13 cellular contexts compared by ENCODE assay signal in the genomic region with DNA sequence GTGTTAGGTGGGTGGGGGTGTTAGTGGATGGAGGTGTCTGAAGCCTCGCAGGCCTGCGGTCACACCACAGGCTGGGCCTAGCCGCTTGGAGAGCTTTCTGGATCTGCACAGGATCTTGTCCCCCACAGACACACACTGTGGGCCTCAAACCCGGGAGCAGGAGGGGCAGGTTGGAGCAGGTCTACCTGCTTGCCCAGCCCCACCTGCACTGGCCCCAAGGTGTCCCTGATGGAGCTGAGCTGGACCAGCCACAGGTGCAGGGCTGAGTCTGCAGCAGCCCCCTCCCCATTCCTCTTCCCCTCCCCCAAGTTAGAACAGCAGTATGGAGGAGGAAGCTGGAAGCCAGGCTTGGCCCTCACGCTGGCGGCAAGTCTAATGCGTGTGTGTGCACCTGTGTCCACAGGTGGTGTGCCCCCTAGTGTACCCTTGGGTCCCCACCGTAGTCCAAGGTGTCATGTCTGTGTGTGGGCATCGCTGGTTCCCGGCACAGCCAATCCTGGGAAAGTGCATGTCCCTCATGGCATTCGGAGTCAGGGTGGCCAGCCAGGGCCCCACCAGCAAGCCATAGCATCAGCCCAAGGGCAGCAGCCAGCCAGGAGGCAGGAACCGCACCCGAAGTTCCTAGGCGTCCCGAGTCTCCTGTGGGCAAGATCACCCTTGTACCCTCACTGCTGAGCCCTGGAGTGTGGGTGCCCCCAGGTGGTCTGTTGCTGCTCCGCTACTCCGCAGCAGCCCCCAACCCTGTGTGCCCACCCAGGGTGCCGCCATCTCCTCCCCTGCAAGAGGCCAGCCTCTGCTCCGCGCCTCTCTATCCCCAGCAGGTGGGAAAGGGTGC. TPM values are rescaled to one million over a fixed set of nuclear protein-coding genes. Genes with fewer than 3 reads are reported as not detected.
DNase-seq lines count a peak whose midpoint lies in the region; ATAC-seq and TF ChIP-seq lines count a peak whose summit lies in the region.
"Had no signal": no experiment of that assay in that cellular context is flagged by ENCODE, and none has a peak within 500 bp of the region (broad histone marks: within the 10 kb centered on the region; RNA-seq: fewer than 3 reads in every experiment).

No MANE protein-coding gene starts in this region.

- H3K27ac ChIP-seq in CD4-positive, CD25-positive, alpha-beta regulatory T cell (ENCODE audit: insufficient read depth, low read length, poor library complexity, severe bottlenecking), result no peak overlapping the region

- peaks cover 0 to 43% (median 5%) of the 10 kb centered on the region in 4 donors for H3K4me1 Mint-ChIP-seq in CD4-positive, CD25-positive, alpha-beta regulatory T cell
- H3K4me1 Mint-ChIP-seq in activated CD8-positive, alpha-beta T cell treated with anti-CD3 and anti-CD28 coated beads, Interleukin-2, amount 10 ng/mL, durations not matched to agents 7 days and 5 days (ENCODE audit: low read depth), result peaks cover 35% of the 10 kb centered on the region
- H3K4me1 Mint-ChIP-seq in mesothelial cell of epicardium, result peaks cover 26% of the 10 kb centered on the region

- no peaks in the 10 kb centered on the region for H3K27me3 ChIP-seq in CD4-positive, CD25-positive, alpha-beta regulatory T cell (ENCODE audit: control insufficient read depth, insufficient read depth, low read length)

- no peaks in the 10 kb centered on the region for H3K27me3 Mint-ChIP-seq in CD4-positive, CD25-positive, alpha-beta regulatory T cell
- no peaks in the 10 kb centered on the region for H3K27me3 Mint-ChIP-seq in activated CD8-positive, alpha-beta T cell treated with anti-CD3 and anti-CD28 coated beads, Interleukin-2, amount 10 ng/mL, durations not matched to agents 7 days and 5 days (ENCODE audit: low read depth)
- no peaks in the 10 kb centered on the region for H3K27me3 Mint-ChIP-seq in mesothelial cell of epicardium (ENCODE audit: low read depth)

- H3K27ac Mint-ChIP-seq in CD4-positive, CD25-positive, alpha-beta regulatory T cell, result peak overlapping the region in 1 of 3 donors; percentile 20
- no peak overlapping the region for H3K27ac Mint-ChIP-seq in activated CD8-positive, alpha-beta T cell treated with anti-CD3 and anti-CD28 coated beads, Interleukin-2, amount 10 ng/mL, durations not matched to agents 7 days and 5 days
- no peak overlapping the region for H3K27ac Mint-ChIP-seq in mesothelial cell of epicardium

- H3K36me3 Mint-ChIP-seq in CD4-positive, CD25-positive, alpha-beta regulatory T cell, result no peaks in the 10 kb centered on the region
- H3K36me3 Mint-ChIP-seq in activated CD8-positive, alpha-beta T cell treated with anti-CD3 and anti-CD28 coated beads, Interleukin-2, amount 10 ng/mL, durations not matched to agents 7 days and 5 days (ENCODE audit: low read depth), result peaks cover 18% of the 10 kb centered on the region
- peaks cover 3% of the 10 kb centered on the region for H3K36me3 Mint-ChIP-seq in mesothelial cell of epicardium

- TF ChIP-seq POLR2A in erythroblast (IDR thresholded peaks at IDR 0.05; ENCODE audit: low read length), result no peak

- TF ChIP-seq CTCF in GM12873 (IDR thresholded peaks at IDR 0.05; ENCODE audit: insufficient read depth, low read depth, low read length, missing control alignments) (peak; percentile 4), mesothelial cell of epicardium (IDR thresholded peaks at IDR 0.05; ENCODE audit: unreplicated experiment) (no peak)

- POLR2A ChIA-PET in activated CD8-positive, alpha-beta T cell treated with anti-CD3 and anti-CD28 coated beads, Interleukin-2, amount 10 ng/mL, durations not matched to agents 7 days and 5 days (lab: Charles Lee), result interaction anchor here (1.5 kb wide), 1 partner anchor 166 kb away, joined by 4 read pairs; no protein-coding TSS in a partner anchor

- no peaks in the 10 kb centered on the region for H3K9me3 ChIP-seq in CD4-positive, CD25-positive, alpha-beta regulatory T cell (ENCODE audit: control insufficient read depth in 2 of 2, low read length in 2 of 2)

- no peaks in the 10 kb centered on the region for H3K36me3 ChIP-seq in CD4-positive, CD25-positive, alpha-beta regulatory T cell (ENCODE audit: control insufficient read depth, insufficient read depth, low read length)

- CTCF ChIA-PET in activated CD8-positive, alpha-beta T cell treated with anti-CD3 and anti-CD28 coated beads, Interleukin-2, amount 10 ng/mL, durations not matched to agents 7 days and 5 days (lab: Charles Lee), result no interaction called here

- ATAC-seq in CD4-positive, CD25-positive, alpha-beta regulatory T cell (ENCODE audit: low read depth in 2 of 2), result no peak
- ATAC-seq in activated CD8-positive, alpha-beta T cell treated with anti-CD3 and anti-CD28 coated beads, Interleukin-2, amount 10 ng/mL, durations not matched to agents 7 days and 5 days, result no peak

- peak overlapping the region; percentile 10 to 48 (median 40) for H3K4me3 Mint-ChIP-seq in CD4-positive, CD25-positive, alpha-beta regulatory T cell
- peak overlapping the region; percentile 24 for H3K4me3 Mint-ChIP-seq in activated CD8-positive, alpha-beta T cell treated with anti-CD3 and anti-CD28 coated beads, Interleukin-2, amount 10 ng/mL, durations not matched to agents 7 days and 5 days
- H3K4me3 Mint-ChIP-seq in mesothelial cell of epicardium, result peak overlapping the region; percentile 54

- peaks cover 30% of the 10 kb centered on the region for H3K4me1 ChIP-seq in CD4-positive, CD25-positive, alpha-beta regulatory T cell (ENCODE audit: control insufficient read depth, insufficient read depth, low read length, poor library complexity, severe bottlenecking)

- H3K9me3 Mint-ChIP-seq in CD4-positive, CD25-positive, alpha-beta regulatory T cell, result no peaks in the 10 kb centered on the region
- H3K9me3 Mint-ChIP-seq in activated CD8-positive, alpha-beta T cell treated with anti-CD3 and anti-CD28 coated beads, Interleukin-2, amount 10 ng/mL, durations not matched to agents 7 days and 5 days (ENCODE audit: insufficient read depth), result no peaks in the 10 kb centered on the region
- H3K9me3 Mint-ChIP-seq in mesothelial cell of epicardium, result no peaks in the 10 kb centered on the region

- DNase-seq in CD4-positive, CD25-positive, alpha-beta regulatory T cell, result no peak
- no peak for DNase-seq in activated CD8-positive, alpha-beta T cell treated with anti-CD3 and anti-CD28 coated beads, Interleukin-2, amount 10 ng/mL, durations not matched to agents 7 days and 5 days
- DNase-seq in mesothelial cell of epicardium (ENCODE audit: low spot score in 2 of 2, unreplicated experiment in 2 of 2) (no peak), HuH-7.5 (ENCODE audit: low spot score) (no peak), erythroblast (lab: John Stamatoyannopoulos, UW) (no peak), cerebellum (ENCODE audit: low spot score) (no peak), AG20443 (ENCODE audit: low spot score) (no peak)
- DNase-seq: midbrain; NCI-H1105 treated with DMSO at 0.1 percent for 48 hours; SIG-M5; stimulated activated CD4-positive, alpha-beta T cell treated with anti-CD3 and anti-CD28 coated beads, Interleukin-4, amount 100 ng/mL, for 4 hours had no signal

- H3K4me3 ChIP-seq in CD4-positive, CD25-positive, alpha-beta regulatory T cell (ENCODE audit: low read depth, low read length), result no peak overlapping the region

RNA-seq across cellular contexts. Expression of gene GATD1, which starts 2.0 kb away (rescaled TPM):
- 42.1 TPM for total RNA-seq in CD4-positive, CD25-positive, alpha-beta regulatory T cell
- 1 to 10 TPM; 3.6 to 5.5 (median 4.8) TPM for polyA plus RNA-seq in CD4-positive, CD25-positive, alpha-beta regulatory T cell
- 10 to 100 TPM; 52.1 to 63.2 TPM for total RNA-seq in activated CD8-positive, alpha-beta T cell treated with anti-CD3 and anti-CD28 coated beads, Interleukin-2, amount 10 ng/mL, durations not matched to agents 7 days and 5 days
- 81.1 to 91.2 TPM (median 83.9 TPM) in 3 replicates for total RNA-seq in mesothelial cell of epicardium
- total RNA-seq in cerebellum, result 44.0 TPM

RNA-seq across cellular contexts. Expression of gene CEND1, which starts 10.6 kb away (rescaled TPM):
- not detected for total RNA-seq in CD4-positive, CD25-positive, alpha-beta regulatory T cell
- under 1 TPM in 3 of 4 donors, not detected in 1; 0.47 to 0.67 (median 0.49) TPM for polyA plus RNA-seq in CD4-positive, CD25-positive, alpha-beta regulatory T cell
- 1 to 10 TPM in 1 of 2 experiments, under 1 TPM in 1; 0.61 to 1.9 TPM for total RNA-seq in activated CD8-positive, alpha-beta T cell treated with anti-CD3 and anti-CD28 coated beads, Interleukin-2, amount 10 ng/mL, durations not matched to agents 7 days and 5 days
- total RNA-seq in mesothelial cell of epicardium (not detected in 3 replicates), cerebellum (6.3 TPM)
- total RNA-seq: NCI-H460 had no signal

RNA-seq across cellular contexts. Expression of gene SLC25A22, which starts 18.7 kb away (rescaled TPM):
- total RNA-seq in CD4-positive, CD25-positive, alpha-beta regulatory T cell, result 20.3 TPM
- 1 to 10 TPM; 5.3 to 6.6 (median 6.4) TPM for polyA plus RNA-seq in CD4-positive, CD25-positive, alpha-beta regulatory T cell
- 10 to 100 TPM; 51.2 to 56.4 TPM for total RNA-seq in activated CD8-positive, alpha-beta T cell treated with anti-CD3 and anti-CD28 coated beads, Interleukin-2, amount 10 ng/mL, durations not matched to agents 7 days and 5 days
- total RNA-seq in mesothelial cell of epicardium (34.3 to 37.2 TPM (median 35.7 TPM) in 3 replicates), cerebellum (18.4 TPM)

RNA-seq across cellular contexts. Expression of gene PIDD1, which starts 25.7 kb away (rescaled TPM):
- 31.7 TPM for total RNA-seq in CD4-positive, CD25-positive, alpha-beta regulatory T cell
- 1 to 10 TPM; 1.8 to 6.7 (median 4.3) TPM for polyA plus RNA-seq in CD4-positive, CD25-positive, alpha-beta regulatory T cell
- 10 to 100 TPM; 59.3 to 60.5 TPM for total RNA-seq in activated CD8-positive, alpha-beta T cell treated with anti-CD3 and anti-CD28 coated beads, Interleukin-2, amount 10 ng/mL, durations not matched to agents 7 days and 5 days
- 40.1 to 43.7 TPM (median 43.1 TPM) in 3 replicates for total RNA-seq in mesothelial cell of epicardium
- 7.6 TPM for total RNA-seq in cerebellum

RNA-seq across cellular contexts. Expression of gene RPLP2, which starts 30.4 kb away (rescaled TPM):
- 2,852 TPM for total RNA-seq in CD4-positive, CD25-positive, alpha-beta regulatory T cell
- 1,000 to 10,000 TPM; 2,313 to 3,705 (median 3,130) TPM for polyA plus RNA-seq in CD4-positive, CD25-positive, alpha-beta regulatory T cell
- 1,000 to 10,000 TPM; 2,268 to 2,338 TPM for total RNA-seq in activated CD8-positive, alpha-beta T cell treated with anti-CD3 and anti-CD28 coated beads, Interleukin-2, amount 10 ng/mL, durations not matched to agents 7 days and 5 days
- total RNA-seq in mesothelial cell of epicardium (1,651 to 1,738 TPM (median 1,657 TPM) in 3 replicates), cerebellum (243 TPM)
